Comparison of ENCODE assay signal across 8 cellular contexts in genomic region chr19:6362351-6362801, GRCh38. TPM values are rescaled to one million over a fixed set of nuclear protein-coding genes. Genes with fewer than 3 reads are reported as not detected.
DNase-seq lines count a peak whose midpoint lies in the region; ATAC-seq and TF ChIP-seq lines count a peak whose summit lies in the region.

No MANE protein-coding gene starts in this region.

- H3K4me3 ChIP-seq in Caco-2 (ENCODE audit: low read depth, low read length) (peak overlapping the region; percentile 92), RWPE2 (ENCODE audit: severe bottlenecking) (peak overlapping the region; percentile 84), colonic mucosa (peak overlapping the region; percentile 98)

- BruUV-seq in Caco-2 (replicated peaks; lab: Mats Ljungman, UMichigan): TSS peak; percentile 65

- H3K36me3 Mint-ChIP-seq in Caco-2 (ENCODE audit: insufficient read depth, unreplicated experiment): peaks cover 25% of the 10 kb centered on the region
- no peaks in the 10 kb centered on the region for H3K36me3 Mint-ChIP-seq in natural killer cell treated with Interleukin-12 subunit alpha and Interleukin-12 subunit beta and Interleukin-15 and Interleukin-18, amount 100 ng/mL, for 72 hours

- H3K27me3 ChIP-seq in Caco-2 (replicated peaks; ENCODE audit: control insufficient read depth, insufficient read depth, low read length) (no peaks in the 10 kb centered on the region), RWPE2 (ENCODE audit: insufficient read depth, poor library complexity, severe bottlenecking) (no peaks in the 10 kb centered on the region), colonic mucosa (no peaks in the 10 kb centered on the region)

- H3K9me3 ChIP-seq in Caco-2: no peaks in the 10 kb centered on the region
- no peaks in the 10 kb centered on the region for H3K9me3 ChIP-seq in RWPE2 (ENCODE audit: severe bottlenecking)
- no peaks in the 10 kb centered on the region for H3K9me3 ChIP-seq in colonic mucosa

- peak overlapping the region; percentile 64 for H3K27ac Mint-ChIP-seq in Caco-2 (ENCODE audit: unreplicated experiment)
- peak overlapping the region; percentile 84 to 90 for H3K27ac Mint-ChIP-seq in natural killer cell treated with Interleukin-12 subunit alpha and Interleukin-12 subunit beta and Interleukin-15 and Interleukin-18, amount 100 ng/mL, for 72 hours

- intact Hi-C loops in Caco-2 (cut with micrococcal nuclease; ENCODE audit: unreplicated experiment): no loop called here
- intact Hi-C loops in colonic mucosa (cut with DNase I): no loop called here

- H3K36me3 ChIP-seq in Caco-2 (ENCODE audit: control insufficient read depth, insufficient read depth, low read length): no peaks in the 10 kb centered on the region; the same call in none of the 2 replicates
- H3K36me3 ChIP-seq in RWPE2 (ENCODE audit: low read depth): peaks cover 36% of the 10 kb centered on the region
- H3K36me3 ChIP-seq in colonic mucosa: peaks cover 4% of the 10 kb centered on the region

- H3K4me1 ChIP-seq in Caco-2: no peaks in the 10 kb centered on the region
- no peaks in the 10 kb centered on the region for H3K4me1 ChIP-seq in RWPE2 (ENCODE audit: insufficient read depth, poor library complexity, severe bottlenecking)
- H3K4me1 ChIP-seq in colonic mucosa: no peaks in the 10 kb centered on the region

- no peaks in the 10 kb centered on the region for H3K27me3 Mint-ChIP-seq in Caco-2 (ENCODE audit: insufficient read depth, unreplicated experiment)
- no peaks in the 10 kb centered on the region for H3K27me3 Mint-ChIP-seq in natural killer cell treated with Interleukin-12 subunit alpha and Interleukin-12 subunit beta and Interleukin-15 and Interleukin-18, amount 100 ng/mL, for 72 hours

- H3K27ac ChIP-seq in RWPE2 (ENCODE audit: poor library complexity, severe bottlenecking): peak overlapping the region; percentile 61
- H3K27ac ChIP-seq in colonic mucosa: peak overlapping the region; percentile 47

- DNase-seq in Caco-2: no peak
- no peak for DNase-seq in RWPE2 (ENCODE audit: low spot score)
- DNase-seq in colonic mucosa: no peak
- DNase-seq in natural killer cell treated with Interleukin-12 subunit alpha and Interleukin-12 subunit beta and Interleukin-15 and Interleukin-18, amount 100 ng/mL, for 72 hours (ENCODE audit: low spot score): no peak
- DNase-seq in HK-2 (ENCODE audit: unreplicated experiment): no peak
- no peak for DNase-seq in NCI-H345 (lab: John Stamatoyannopoulos, UW)
- DNase-seq in mesenteric fat pad (ENCODE audit: low spot score): no peak
- no peak for DNase-seq in SIG-M5 (lab: John Stamatoyannopoulos, UW)

- no peak for ATAC-seq in RWPE2 (ENCODE audit: low read depth)
- no peak for ATAC-seq in natural killer cell treated with Interleukin-12 subunit alpha and Interleukin-12 subunit beta and Interleukin-15 and Interleukin-18, amount 100 ng/mL, for 72 hours

- TF ChIP-seq CTCF in Caco-2 (IDR thresholded peaks at IDR 0.05; ENCODE audit: insufficient read depth in 1 of 2, low read depth in 1 of 2, low read length in 1 of 2, severe bottlenecking in 1 of 2, unreplicated experiment in 1 of 2) (no peak), RWPE2 (IDR thresholded peaks at IDR 0.05; ENCODE audit: poor library complexity, severe bottlenecking) (no peak), colonic mucosa (IDR thresholded peaks at IDR 0.05) (no peak)

- POLR2A ChIA-PET in Caco-2 (lab: Charles Lee): interaction anchor here (1.7 to 1.8 kb wide), 2 partner anchors 10 kb away, joined by 11 to 24 read pairs; partner anchors contain the start of gene ALKBH7

- no peaks in the 10 kb centered on the region for H3K4me1 Mint-ChIP-seq in Caco-2 (ENCODE audit: low read depth, unreplicated experiment)
- H3K4me1 Mint-ChIP-seq in natural killer cell treated with Interleukin-12 subunit alpha and Interleukin-12 subunit beta and Interleukin-15 and Interleukin-18, amount 100 ng/mL, for 72 hours (ENCODE audit: low read depth in 2 of 2): peaks cover 12 to 15% of the 10 kb centered on the region in 2 donors

- peak overlapping the region; percentile 79 for H3K4me3 Mint-ChIP-seq in Caco-2 (ENCODE audit: unreplicated experiment)
- H3K4me3 Mint-ChIP-seq in natural killer cell treated with Interleukin-12 subunit alpha and Interleukin-12 subunit beta and Interleukin-15 and Interleukin-18, amount 100 ng/mL, for 72 hours: peak overlapping the region; percentile 92

- CTCF ChIA-PET in Caco-2 (lab: Charles Lee): interaction anchor here (1.6 kb wide), 1 partner anchor 10 kb away, joined by 11 read pairs; the partner anchor contains the start of gene ALKBH7

- H3K9me3 Mint-ChIP-seq in Caco-2 (ENCODE audit: unreplicated experiment): no peaks in the 10 kb centered on the region
- H3K9me3 Mint-ChIP-seq in natural killer cell treated with Interleukin-12 subunit alpha and Interleukin-12 subunit beta and Interleukin-15 and Interleukin-18, amount 100 ng/mL, for 72 hours: no peaks in the 10 kb centered on the region

- H3K9ac ChIP-seq in colonic mucosa (ENCODE audit: low read depth in 2 of 2, low read length in 2 of 2): peak overlapping the region; percentile 80 to 82

RNA-seq across cellular contexts. Expression of gene CLPP, which starts 1.0 kb away (rescaled TPM):
- total RNA-seq in Caco-2 (2022) (86.8 and 93.5 TPM in 2 replicates), colonic mucosa (100 to 1,000 TPM in 1 of 2 donors, 10 to 100 TPM in 1; 70.0 to 122 TPM), mesenteric fat pad (59.8 TPM)
- total RNA-seq in natural killer cell treated with Interleukin-12 subunit alpha and Interleukin-12 subunit beta and Interleukin-15 and Interleukin-18, amount 100 ng/mL, for 72 hours: 100 to 1,000 TPM; 115 to 146 TPM

RNA-seq across cellular contexts. Expression of gene ALKBH7, which starts 10.2 kb away (rescaled TPM):
- 55.5 and 70.0 TPM in 2 replicates for total RNA-seq in Caco-2 (2022)
- 100 to 1,000 TPM; 135 to 150 TPM for total RNA-seq in colonic mucosa
- total RNA-seq in natural killer cell treated with Interleukin-12 subunit alpha and Interleukin-12 subunit beta and Interleukin-15 and Interleukin-18, amount 100 ng/mL, for 72 hours: 10 to 100 TPM; 29.2 to 31.3 TPM
- 45.7 TPM for total RNA-seq in mesenteric fat pad

RNA-seq across cellular contexts. Expression of gene PSPN, which starts 13.4 kb away (rescaled TPM):
- total RNA-seq in Caco-2 (2022) (2.9 and 3.4 TPM in 2 replicates), colonic mucosa (1 to 10 TPM; 1.7 to 6.0 TPM), mesenteric fat pad (0.87 TPM)
- 1 to 10 TPM; 1.8 to 1.9 TPM for total RNA-seq in natural killer cell treated with Interleukin-12 subunit alpha and Interleukin-12 subunit beta and Interleukin-15 and Interleukin-18, amount 100 ng/mL, for 72 hours

RNA-seq across cellular contexts. Expression of gene ACER1, which starts 29.0 kb away (rescaled TPM):
- total RNA-seq in Caco-2 (2022) (not detected in 2 replicates), colonic mucosa (not detected), mesenteric fat pad (not detected)
- not detected for total RNA-seq in natural killer cell treated with Interleukin-12 subunit alpha and Interleukin-12 subunit beta and Interleukin-15 and Interleukin-18, amount 100 ng/mL, for 72 hours

RNA-seq across cellular contexts. Expression of gene GTF2F1, which starts 30.6 kb away (rescaled TPM):
- total RNA-seq in Caco-2 (2022) (66.6 and 77.4 TPM in 2 replicates), colonic mucosa (10 to 100 TPM; 58.2 to 73.6 TPM), mesenteric fat pad (39.1 TPM)
- 10 to 100 TPM; 71.1 to 72.6 TPM for total RNA-seq in natural killer cell treated with Interleukin-12 subunit alpha and Interleukin-12 subunit beta and Interleukin-15 and Interleukin-18, amount 100 ng/mL, for 72 hours
